Comparison of ENCODE assay signal across 19 cellular contexts in genomic region chr3:169052465-169053302, GRCh38.
"Had no signal": no experiment of that assay in that cellular context is flagged by ENCODE, and none has a peak within 500 bp of the region (broad histone marks: within the 10 kb centered on the region; RNA-seq: fewer than 3 reads in every experiment).

No MANE protein-coding gene starts in this region.

- H3K4me3 ChIP-seq: adrenal gland, hepatocyte, right atrium auricular region, skin epidermis, upper lobe of right lung had no signal

- H3K36me3 ChIP-seq: adrenal gland, right atrium auricular region, upper lobe of right lung had no signal

- ATAC-seq: activated T-cell treated with anti-CD3 and anti-CD28 coated beads, Interleukin-2, amount 50 U/mL, for 4 hours; natural killer cell treated with Interleukin-12 subunit alpha and Interleukin-12 subunit beta and Interleukin-15 and Interleukin-18, amount 100 ng/mL, for 72 hours; stimulated activated naive CD8-positive, alpha-beta T cell treated with anti-CD3 and anti-CD28 coated beads, Interleukin-15, Interleukin-2, amounts not matched to agents 100 U/mL and 50 U/mL, for 24 hours; upper lobe of right lung had no signal

- FAIRE-seq: colon had no signal

- H3K27ac ChIP-seq: adrenal gland, hepatocyte, right atrium auricular region, skin epidermis, upper lobe of right lung, VCaP had no signal

- H3K9me3 ChIP-seq: adrenal gland, right atrium auricular region, SK-N-SH, upper lobe of right lung had no signal

- H3K27me3 ChIP-seq: adrenal gland, hepatocyte, right atrium auricular region, upper lobe of right lung had no signal

- DNase-seq: activated CD4-positive, alpha-beta memory T cell treated with anti-CD3 and anti-CD28 coated beads for 36 hours; activated effector memory CD4-positive, alpha-beta T cell treated with Interleukin-2 at 50 U/mL for 16 hours; activated T-cell treated with anti-CD3 and anti-CD28 coated beads, Interleukin-2, amount 50 U/mL, for 4 hours; adrenal gland; caudate nucleus; mesendoderm; SK-N-SH; stimulated activated CD4-positive, alpha-beta T cell treated with anti-CD3 and anti-CD28 coated beads, Interleukin-4, amount 100 ng/mL, for 24 hours; stimulated activated CD8-positive, alpha-beta memory T cell treated with anti-CD3 and anti-CD28 coated beads, Interleukin-4, amount 100 ng/mL, for 48 hours; stimulated activated naive CD8-positive, alpha-beta T cell treated with anti-CD3 and anti-CD28 coated beads, Interleukin-15, Interleukin-2, amounts not matched to agents 100 U/mL and 50 U/mL, for 24 hours; T-helper 1 cell; T1000; upper lobe of right lung had no signal

- H3K4me1 ChIP-seq: adrenal gland, right atrium auricular region, upper lobe of right lung had no signal
